In the genomic region with DNA sequence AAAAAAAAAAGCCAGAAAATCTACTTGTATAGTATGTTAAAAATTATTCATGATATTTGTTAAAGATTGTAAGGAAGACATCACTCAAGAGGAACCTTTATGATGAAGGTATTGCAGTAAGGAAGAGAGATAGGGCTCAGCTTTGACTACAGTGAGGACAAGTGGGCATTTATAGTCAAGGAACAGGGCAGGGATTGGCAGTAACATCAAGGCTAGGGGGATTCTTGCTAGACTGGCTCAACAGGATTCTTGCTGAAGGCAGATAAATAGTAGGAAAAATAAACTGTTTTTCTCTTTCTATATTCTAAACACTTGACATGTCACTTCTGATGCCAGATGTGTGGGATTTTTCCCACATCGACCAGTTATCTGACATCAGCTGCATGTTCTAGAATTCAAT, we compare ENCODE assay signal across 34 cellular contexts.
"Had no signal": no experiment of that assay in that cellular context is flagged by ENCODE, and none has a peak within 500 bp of the region (broad histone marks: within the 10 kb centered on the region; RNA-seq: fewer than 3 reads in every experiment).

No MANE protein-coding gene starts in this region.

- ATAC-seq: Right ventricle myocardium inferior, SK-N-SH treated with all-trans-retinoic acid at 6 μM for 48 hours, T-cell, T-helper 17 cell had no signal

- H2AFZ ChIP-seq: PC-9 had no signal

- H3K4me3 Mint-ChIP-seq: activated B cell treated with CpG ODN at 0.5 μM for 24 hours; activated CD4-positive, alpha-beta memory T cell treated with anti-CD3 and anti-CD28 coated beads for 36 hours; activated naive CD8-positive, alpha-beta T cell treated with anti-CD3 and anti-CD28 coated beads for 36 hours; central memory CD8-positive, alpha-beta T cell; T-cell; T-helper 17 cell had no signal

- H3K36me3 Mint-ChIP-seq: activated CD4-positive, alpha-beta memory T cell treated with anti-CD3 and anti-CD28 coated beads for 36 hours had no signal

- H3K36me3 ChIP-seq: cardiac muscle cell had no signal

- H3K27me3 Mint-ChIP-seq: activated CD4-positive, alpha-beta memory T cell treated with anti-CD3 and anti-CD28 coated beads for 36 hours; activated naive CD8-positive, alpha-beta T cell treated with anti-CD3 and anti-CD28 coated beads for 36 hours; central memory CD8-positive, alpha-beta T cell; T-cell had no signal

- H3K4me1 Mint-ChIP-seq: activated B cell treated with CpG ODN at 0.5 μM for 24 hours; activated naive CD8-positive, alpha-beta T cell treated with anti-CD3 and anti-CD28 coated beads for 36 hours; central memory CD8-positive, alpha-beta T cell; T-cell; T-helper 17 cell had no signal

- H3K9me3 Mint-ChIP-seq: activated B cell treated with CpG ODN at 0.5 μM for 24 hours; activated CD4-positive, alpha-beta memory T cell treated with anti-CD3 and anti-CD28 coated beads for 36 hours; activated naive CD8-positive, alpha-beta T cell treated with anti-CD3 and anti-CD28 coated beads for 36 hours; central memory CD8-positive, alpha-beta T cell; T-cell had no signal

- DNase-seq: activated B cell treated with CpG ODN at 0.5 μM for 24 hours; activated CD4-positive, alpha-beta memory T cell treated with anti-CD3 and anti-CD28 coated beads for 36 hours; activated CD4-positive, alpha-beta T cell treated with anti-CD3 and anti-CD28 coated beads for 4 hours; activated CD4-positive, alpha-beta T cell treated with anti-CD3 and anti-CD28 coated beads, Interleukin-2, amount 50 U/mL, for 1 hour; activated CD4-positive, CD25-positive, alpha-beta regulatory T cell treated with anti-CD3 and anti-CD28 coated beads, Interleukin-2, amount 50 U/mL, for 72 hours; activated CD8-positive, alpha-beta memory T cell treated with anti-CD3 and anti-CD28 coated beads, Interleukin-2, amount 50 U/mL, for 48 hours; activated effector memory CD4-positive, alpha-beta T cell treated with Interleukin-2 at 50 U/mL for 16 hours; activated naive CD4-positive, alpha-beta T cell; activated naive CD4-positive, alpha-beta T cell treated with anti-CD3 and anti-CD28 coated beads, Interleukin-2, amount 50 U/mL, for 16 hours; activated naive CD8-positive, alpha-beta T cell treated with anti-CD3 and anti-CD28 coated beads for 36 hours; activated T-cell treated with anti-CD3 and anti-CD28 coated beads, Interleukin-2, amount 50 U/mL, for 48 hours; amniotic stem cell; aorta; NCI-H1105; NCI-H1417 treated with DMSO at 0.1 percent for 48 hours; NCI-H187 treated with DMSO at 0.1 percent for 48 hours; NCI-H2081 treated with DMSO at 0.1 percent for 48 hours; NCI-H226; NCI-H446 treated with DMSO at 0.1 percent for 48 hours; NCI-H524; NCI-H69; NK-92 treated with Interleukin-12 subunit alpha and Interleukin-12 subunit beta, amount 100 ng/mL, for 24 hours; SIG-M5; T-cell; T-helper 17 cell; T-helper 9 cell had no signal

- H3K27ac ChIP-seq: cardiac muscle cell, PC-9, RWPE1, VCaP had no signal

- H3K27me3 ChIP-seq: cardiac muscle cell had no signal

- FAIRE-seq: RCC 7860 had no signal

- H3K27ac Mint-ChIP-seq: activated B cell treated with CpG ODN at 0.5 μM for 24 hours; activated CD4-positive, alpha-beta memory T cell treated with anti-CD3 and anti-CD28 coated beads for 36 hours; activated naive CD8-positive, alpha-beta T cell treated with anti-CD3 and anti-CD28 coated beads for 36 hours; T-cell; T-helper 17 cell had no signal

- H3K4me2 ChIP-seq: PC-9 had no signal

- H3K4me3 ChIP-seq: cardiac muscle cell, PC-9 had no signal
